Comparison of ENCODE assay signal across 24 cellular contexts in the genomic region with DNA sequence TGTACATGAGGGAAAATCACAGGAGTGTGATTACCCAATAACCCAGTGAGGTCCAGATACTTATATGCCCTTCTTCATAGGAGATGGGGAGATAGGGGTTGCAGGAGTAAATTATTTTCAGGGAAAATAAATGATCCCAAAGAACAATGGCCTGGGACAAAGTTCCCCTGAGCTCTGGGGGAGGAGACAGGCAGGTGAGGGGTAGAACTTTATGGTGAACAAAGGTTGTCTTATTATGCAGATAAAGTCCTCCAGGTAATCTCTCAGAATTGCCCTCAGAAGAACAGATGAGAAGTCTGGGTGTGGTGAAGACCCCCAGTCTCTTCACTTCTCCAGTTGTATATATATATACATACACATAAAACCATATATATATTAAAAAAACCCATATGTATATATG.
"Had no signal": no experiment of that assay in that cellular context is flagged by ENCODE, and none has a peak within 500 bp of the region (broad histone marks: within the 10 kb centered on the region; RNA-seq: fewer than 3 reads in every experiment).

No MANE protein-coding gene starts in this region.

- H3K4me1 ChIP-seq: neural progenitor cell, parathyroid adenoma, psoas muscle, stomach, thyroid gland, tibial nerve, upper lobe of right lung, uterus had no signal

- H3K27ac ChIP-seq: neural progenitor cell, ovary, parathyroid adenoma, psoas muscle, skin epidermis, stomach, thoracic aorta, thyroid gland, tibial nerve, upper lobe of right lung, uterus had no signal

- ATAC-seq: naive thymus-derived CD4-positive, alpha-beta T cell; natural killer cell; psoas muscle; right cardiac atrium; sciatic nerve; stimulated activated effector memory CD8-positive, alpha-beta T cell treated with anti-CD3 and anti-CD28 coated beads, Interleukin-12 subunit alpha, Interleukin-12 subunit beta, amount 100 ng/mL, for 72 hours; stimulated activated naive B cell treated with anti-CD40 and anti-IgM and Interleukin-4, amounts not matched to agents 10 μg/mL and 1 μg/mL and 100 μg/mL, for 72 hours; upper lobe of right lung had no signal

- DNase-seq: naive thymus-derived CD4-positive, alpha-beta T cell; natural killer cell; occipital lobe; ovary; posterior cingulate gyrus; psoas muscle; right cardiac atrium; stimulated activated CD4-positive, alpha-beta T cell treated with anti-CD3 and anti-CD28 coated beads, Interleukin-15, amount 100 ng/mL, for 24 hours; stimulated activated CD4-positive, alpha-beta T cell treated with anti-CD3 and anti-CD28 coated beads, Interleukin-2, amount 100 ng/mL, for 24 hours; stimulated activated CD4-positive, alpha-beta T cell treated with anti-CD3 and anti-CD28 coated beads, Interleukin-2, amount 100 ng/mL, for 48 hours; stimulated activated CD4-positive, alpha-beta T cell treated with anti-CD3 and anti-CD28 coated beads, Interleukin-4, amount 100 ng/mL, for 24 hours; stimulated activated naive B cell treated with anti-CD40 and anti-IgM and Interleukin-4, amounts not matched to agents 10 μg/mL and 1 μg/mL and 100 μg/mL, for 72 hours; stimulated activated naive CD4-positive, alpha-beta T cell treated with Interleukin-2 at 50 U/mL for 16 hours; stomach; thyroid gland; upper lobe of right lung; uterus had no signal

- H3K27me3 ChIP-seq: neural progenitor cell, ovary, stomach, thyroid gland, tibial nerve, upper lobe of right lung, uterus had no signal

- H3K4me3 ChIP-seq: neural progenitor cell, ovary, psoas muscle, skin epidermis, stomach, thoracic aorta, thyroid gland, tibial nerve, upper lobe of right lung, uterus had no signal

- H3K9ac ChIP-seq: neural progenitor cell, parathyroid adenoma had no signal

- H3K36me3 ChIP-seq: neural progenitor cell, ovary, stomach, thoracic aorta, thyroid gland, tibial nerve, upper lobe of right lung, uterus had no signal

- H3K9me3 ChIP-seq: ovary, psoas muscle, stomach, thoracic aorta, thyroid gland, tibial nerve, upper lobe of right lung, uterus had no signal
